Comparison of ENCODE assay signal across 8 cellular contexts in the genomic region with DNA sequence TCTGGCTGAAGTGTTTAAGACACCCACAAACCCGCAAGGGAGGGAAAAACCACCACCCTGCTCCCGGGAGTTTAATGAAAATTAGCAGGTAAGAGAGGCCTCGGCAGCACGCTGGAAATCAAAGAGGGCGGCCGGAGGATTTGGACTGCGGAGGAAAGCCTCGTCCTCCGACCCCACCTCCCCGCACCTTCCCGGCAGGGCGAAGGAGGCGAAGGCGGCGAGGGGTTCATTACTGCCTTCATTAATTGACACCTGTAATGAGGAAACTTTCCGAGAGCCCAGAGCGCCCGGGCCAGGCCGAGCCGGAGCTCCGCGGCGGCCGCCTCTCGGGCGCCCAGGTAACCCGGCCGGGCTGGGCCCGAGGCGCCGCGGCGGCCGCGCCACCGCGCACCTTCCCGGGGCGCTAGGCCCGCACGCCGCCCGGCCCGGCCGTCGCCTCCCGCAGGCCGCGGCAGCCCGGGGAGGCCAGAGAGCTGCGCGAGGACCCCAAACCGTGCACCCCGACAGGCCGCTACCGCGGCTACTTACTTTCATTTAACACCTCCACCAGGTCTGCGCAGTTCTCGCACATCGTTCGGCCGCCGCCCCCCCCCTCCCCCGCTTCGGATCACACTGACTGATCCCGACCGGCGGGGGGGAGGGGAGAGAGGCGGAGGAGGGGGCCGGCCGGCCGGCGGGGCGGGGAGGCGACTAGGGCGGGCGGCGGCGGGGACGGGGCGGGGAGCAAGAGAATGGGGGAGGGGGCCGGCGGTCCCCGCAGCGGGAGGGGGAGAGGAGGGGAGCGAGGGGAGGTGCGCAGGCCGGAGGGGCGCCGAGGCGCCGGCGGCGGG. TPM values are rescaled to one million over a fixed set of nuclear protein-coding genes. Genes with fewer than 3 reads are reported as not detected.
DNase-seq lines count a peak whose midpoint lies in the region; ATAC-seq and TF ChIP-seq lines count a peak whose summit lies in the region.

No MANE protein-coding gene starts in this region.

- in situ Hi-C loops in astrocyte of the cerebellum (cut with HindIII; ENCODE audit: low sequenced_read_pairs), result no loop called here

- ATAC-seq in sciatic nerve (peak; percentile 75), HG03378 (IDR thresholded peaks at IDR 0.05; ENCODE audit: unreplicated experiment) (no peak)

- H3K36me3 ChIP-seq in ES-I3 (ENCODE audit: insufficient read depth, low read length), result no peaks in the 10 kb centered on the region

- intact Hi-C loops in sciatic nerve (cut with DNase I), result no loop called here

- DNase-seq in HCEC 1CT, result peak; percentile 77
- DNase-seq in NCI-H1048 (lab: John Stamatoyannopoulos, UW), result peak; percentile 44
- DNase-seq in T-helper 9 cell, result peak; percentile 80
- no peak for DNase-seq in astrocyte of the cerebellum (ENCODE audit: low read depth)
- peak; percentile 39 to 94 (median 81) for DNase-seq in hypothalamus (lab: John Stamatoyannopoulos, UW)
- DNase-seq in sciatic nerve (ENCODE audit: low spot score), result peak; percentile 93

- peaks cover 2% of the 10 kb centered on the region; the same call in 1 of the 2 replicates for H3K4me1 ChIP-seq in ES-I3 (ENCODE audit: insufficient read depth, low read length)

- no peak for TF ChIP-seq CTCF in astrocyte of the cerebellum (IDR thresholded peaks at IDR 0.05; ENCODE audit: low read depth, low read length, missing control alignments)

- peak overlapping the region; percentile 91 for H3K9ac ChIP-seq in ES-I3 (ENCODE audit: low read depth, low read length)

- peak overlapping the region; percentile 98 for H3K4me3 ChIP-seq in astrocyte of the cerebellum (ENCODE audit: low read depth, low read length)

- no peaks in the 10 kb centered on the region for H3K9me3 ChIP-seq in ES-I3 (ENCODE audit: control insufficient read depth, insufficient read depth, low read length)

RNA-seq across cellular contexts. Expression of gene USP34, which starts 0.6 kb away (rescaled TPM):
- 154 TPM for total RNA-seq in sciatic nerve
